Comparison of ENCODE assay signal across 8 cellular contexts in the genomic region with DNA sequence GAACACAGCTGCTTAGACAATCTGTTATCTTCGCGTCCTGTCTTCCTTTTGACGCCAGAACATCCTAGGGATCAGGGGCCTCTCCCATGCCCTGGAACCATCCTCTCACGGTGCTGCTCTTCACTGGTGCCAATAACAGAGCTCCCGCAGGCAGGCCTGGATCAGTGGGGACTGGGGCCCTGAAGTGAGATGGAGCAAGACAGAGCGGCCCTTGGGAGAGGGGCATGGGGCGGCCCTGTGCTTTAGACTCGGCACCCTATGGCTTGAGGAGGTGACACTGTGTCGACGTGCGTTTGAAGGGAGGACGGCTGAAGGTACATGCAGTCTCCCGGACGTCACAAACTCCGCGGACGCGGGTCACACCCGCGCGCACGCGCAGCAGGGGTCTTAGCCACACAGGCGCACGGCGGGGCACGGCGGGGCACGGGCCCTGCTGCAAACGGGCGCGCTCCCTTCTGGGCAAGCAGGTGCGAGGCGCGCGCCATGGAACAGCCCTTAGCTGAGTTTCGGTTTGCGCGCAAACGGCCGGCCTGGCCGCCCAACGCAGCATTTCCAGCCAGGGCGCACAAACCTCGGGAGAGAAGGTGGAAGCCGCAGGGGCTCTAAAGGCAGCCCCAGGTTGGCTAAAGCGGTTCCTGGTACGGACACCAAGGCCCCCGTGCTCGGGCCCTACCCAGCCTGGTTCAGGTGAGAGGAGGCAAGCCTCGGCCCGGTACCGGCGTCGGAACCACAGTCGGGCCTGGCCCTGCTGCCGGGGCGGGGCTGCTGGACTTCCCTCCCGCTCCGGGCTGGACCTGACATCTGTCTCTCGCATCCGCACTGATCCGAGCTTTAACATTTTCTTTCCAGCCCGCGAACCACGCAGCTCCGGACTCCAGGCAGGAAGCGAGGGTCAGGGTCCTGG. TPM values are rescaled to one million over a fixed set of nuclear protein-coding genes. Genes with fewer than 3 reads are reported as not detected.
DNase-seq lines count a peak whose midpoint lies in the region; ATAC-seq and TF ChIP-seq lines count a peak whose summit lies in the region.

No MANE protein-coding gene starts in this region.

- peak overlapping the region; percentile 42 to 82 (median 66) for H3K4me3 Mint-ChIP-seq in CD4-positive, alpha-beta memory T cell

- peaks cover 32 to 38% of the 10 kb centered on the region in 2 donors for H3K27me3 Mint-ChIP-seq in CD4-positive, alpha-beta memory T cell

- no peak overlapping the region for H3K27ac Mint-ChIP-seq in CD4-positive, alpha-beta memory T cell

- no peaks in the 10 kb centered on the region for H3K4me1 ChIP-seq in CD4-positive, alpha-beta memory T cell (ENCODE audit: insufficient read depth, low read length)
- H3K4me1 ChIP-seq in HUES64 (ENCODE audit: insufficient read depth, low read length) (peaks cover 4% of the 10 kb centered on the region; the same call in 1 of the 2 replicates), liver (ENCODE audit: control insufficient read depth in 4 of 4, insufficient read depth in 4 of 4, low read length in 3 of 4) (peaks cover 11 to 21% (median 15%) of the 10 kb centered on the region in 4 donors)

- no peak overlapping the region for H3K4me3 ChIP-seq in CD4-positive, alpha-beta memory T cell (ENCODE audit: low read length in 2 of 2)
- H3K4me3 ChIP-seq in HUES64 (ENCODE audit: low read length) (peak overlapping the region; percentile 46), liver (ENCODE audit: low read depth in 1 of 3, low read length in 3 of 3) (peak overlapping the region in 2 of 3 donors; percentile 38 to 40)

- H3K9ac ChIP-seq in HUES64 (ENCODE audit: low read depth, low read length), result no peak overlapping the region
- no peak overlapping the region for H3K9ac ChIP-seq in liver (ENCODE audit: low read depth in 1 of 2, low read length in 2 of 2)

- CTCF ChIA-PET in CD4-positive, alpha-beta memory T cell (lab: Charles Lee; ENCODE audit: partially characterized antibody), result no interaction called here

- ATAC-seq in HG03439 (IDR thresholded peaks at IDR 0.05; ENCODE audit: unreplicated experiment) (no peak), HG03521 (IDR thresholded peaks at IDR 0.05; ENCODE audit: unreplicated experiment) (no peak)

- no peaks in the 10 kb centered on the region for H3K36me3 Mint-ChIP-seq in CD4-positive, alpha-beta memory T cell

- intact Hi-C loops in CD4-positive, alpha-beta memory T cell (cut with micrococcal nuclease), result no loop called here

- no peaks in the 10 kb centered on the region for H3K36me3 ChIP-seq in CD4-positive, alpha-beta memory T cell (ENCODE audit: insufficient read depth, low read length)
- H3K36me3 ChIP-seq in HUES64 (ENCODE audit: insufficient read depth, low read length) (no peaks in the 10 kb centered on the region), liver (ENCODE audit: control insufficient read depth in 4 of 4, insufficient read depth in 3 of 4, low read depth in 1 of 4, low read length in 3 of 4) (no peaks in the 10 kb centered on the region)

- no peaks in the 10 kb centered on the region for H3K27me3 ChIP-seq in CD4-positive, alpha-beta memory T cell (ENCODE audit: insufficient read depth, low read length)
- H3K27me3 ChIP-seq in HUES64 (ENCODE audit: insufficient read depth, low read length) (peaks cover 85% of the 10 kb centered on the region), liver (ENCODE audit: control insufficient read depth in 4 of 4, insufficient read depth in 4 of 4, low read length in 3 of 4) (peaks cover 2 to 19% (median 8%) of the 10 kb centered on the region in 4 donors)

- TF ChIP-seq CTCF in liver (IDR thresholded peaks at IDR 0.05; ENCODE audit: low read depth, low read length, missing input control), result no peak

- 2% methylated on average over 68 of the region's 68 CpGs for WGBS in HUES64
- 2% methylated on average over 68 of the region's 68 CpGs for WGBS in liver

- no peak for DNase-seq in CD4-positive, alpha-beta memory T cell
- DNase-seq in amniotic epithelial cell (ENCODE audit: low read depth) (peak; percentile 10), C1 segment of cervical spinal cord (lab: John Stamatoyannopoulos, UW) (no peak), globus pallidus (ENCODE audit: low spot score) (no peak)

- no peak for TF ChIP-seq RAD21 in liver (IDR thresholded peaks at IDR 0.05)

- POLR2A ChIA-PET in CD4-positive, alpha-beta memory T cell (lab: Charles Lee; ENCODE audit: partially characterized antibody), result no interaction called here

- H3K9me3 ChIP-seq in CD4-positive, alpha-beta memory T cell (ENCODE audit: control insufficient read depth in 1 of 2, low read length in 2 of 2), result no peaks in the 10 kb centered on the region
- H3K9me3 ChIP-seq in HUES64 (ENCODE audit: insufficient read depth, low read depth, low read length) (no peaks in the 10 kb centered on the region), liver (ENCODE audit: control insufficient read depth in 4 of 4, low read length in 3 of 4) (no peaks in the 10 kb centered on the region)

- H3K27ac ChIP-seq in CD4-positive, alpha-beta memory T cell (ENCODE audit: low read depth, low read length), result no peak overlapping the region
- no peak overlapping the region for H3K27ac ChIP-seq in HUES64 (ENCODE audit: low read depth, low read length)
- no peak overlapping the region for H3K27ac ChIP-seq in liver (ENCODE audit: low read depth in 1 of 2, low read length in 2 of 2)

- H3K4me1 Mint-ChIP-seq in CD4-positive, alpha-beta memory T cell, result peaks cover 5 to 12% (median 9%) of the 10 kb centered on the region in 4 donors

- no peaks in the 10 kb centered on the region for H3K9me3 Mint-ChIP-seq in CD4-positive, alpha-beta memory T cell

TF ChIP-seq in liver, 16 proteins besides CTCF, POLR2A, EP300 and RAD21:
- TF ChIP-seq, protein P1, sequence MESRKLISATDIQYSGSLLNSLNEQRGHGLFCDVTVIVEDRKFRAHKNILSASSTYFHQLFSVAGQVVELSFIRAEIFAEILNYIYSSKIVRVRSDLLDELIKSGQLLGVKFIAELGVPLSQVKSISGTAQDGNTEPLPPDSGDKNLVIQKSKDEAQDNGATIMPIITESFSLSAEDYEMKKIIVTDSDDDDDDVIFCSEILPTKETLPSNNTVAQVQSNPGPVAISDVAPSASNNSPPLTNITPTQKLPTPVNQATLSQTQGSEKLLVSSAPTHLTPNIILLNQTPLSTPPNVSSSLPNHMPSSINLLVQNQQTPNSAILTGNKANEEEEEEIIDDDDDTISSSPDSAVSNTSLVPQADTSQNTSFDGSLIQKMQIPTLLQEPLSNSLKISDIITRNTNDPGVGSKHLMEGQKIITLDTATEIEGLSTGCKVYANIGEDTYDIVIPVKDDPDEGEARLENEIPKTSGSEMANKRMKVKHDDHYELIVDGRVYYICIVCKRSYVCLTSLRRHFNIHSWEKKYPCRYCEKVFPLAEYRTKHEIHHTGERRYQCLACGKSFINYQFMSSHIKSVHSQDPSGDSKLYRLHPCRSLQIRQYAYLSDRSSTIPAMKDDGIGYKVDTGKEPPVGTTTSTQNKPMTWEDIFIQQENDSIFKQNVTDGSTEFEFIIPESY (IDR thresholded peaks at IDR 0.05), result no peak
- no peak for TF ChIP-seq EGR1 (IDR thresholded peaks at IDR 0.05; ENCODE audit: low read depth in 2 of 2)
- TF ChIP-seq HNF4A (conservative IDR thresholded peaks at IDR 0.05), result no peak
- TF ChIP-seq FOXA2 (IDR thresholded peaks at IDR 0.05), result no peak
- no peak for TF ChIP-seq FOXA1 (IDR thresholded peaks at IDR 0.05)
- TF ChIP-seq, protein P2, sequence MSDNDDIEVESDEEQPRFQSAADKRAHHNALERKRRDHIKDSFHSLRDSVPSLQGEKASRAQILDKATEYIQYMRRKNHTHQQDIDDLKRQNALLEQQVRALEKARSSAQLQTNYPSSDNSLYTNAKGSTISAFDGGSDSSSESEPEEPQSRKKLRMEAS (IDR thresholded peaks at IDR 0.05), result no peak
- TF ChIP-seq TAF1 (conservative IDR thresholded peaks at IDR 0.05), result no peak
- TF ChIP-seq, protein P3, sequence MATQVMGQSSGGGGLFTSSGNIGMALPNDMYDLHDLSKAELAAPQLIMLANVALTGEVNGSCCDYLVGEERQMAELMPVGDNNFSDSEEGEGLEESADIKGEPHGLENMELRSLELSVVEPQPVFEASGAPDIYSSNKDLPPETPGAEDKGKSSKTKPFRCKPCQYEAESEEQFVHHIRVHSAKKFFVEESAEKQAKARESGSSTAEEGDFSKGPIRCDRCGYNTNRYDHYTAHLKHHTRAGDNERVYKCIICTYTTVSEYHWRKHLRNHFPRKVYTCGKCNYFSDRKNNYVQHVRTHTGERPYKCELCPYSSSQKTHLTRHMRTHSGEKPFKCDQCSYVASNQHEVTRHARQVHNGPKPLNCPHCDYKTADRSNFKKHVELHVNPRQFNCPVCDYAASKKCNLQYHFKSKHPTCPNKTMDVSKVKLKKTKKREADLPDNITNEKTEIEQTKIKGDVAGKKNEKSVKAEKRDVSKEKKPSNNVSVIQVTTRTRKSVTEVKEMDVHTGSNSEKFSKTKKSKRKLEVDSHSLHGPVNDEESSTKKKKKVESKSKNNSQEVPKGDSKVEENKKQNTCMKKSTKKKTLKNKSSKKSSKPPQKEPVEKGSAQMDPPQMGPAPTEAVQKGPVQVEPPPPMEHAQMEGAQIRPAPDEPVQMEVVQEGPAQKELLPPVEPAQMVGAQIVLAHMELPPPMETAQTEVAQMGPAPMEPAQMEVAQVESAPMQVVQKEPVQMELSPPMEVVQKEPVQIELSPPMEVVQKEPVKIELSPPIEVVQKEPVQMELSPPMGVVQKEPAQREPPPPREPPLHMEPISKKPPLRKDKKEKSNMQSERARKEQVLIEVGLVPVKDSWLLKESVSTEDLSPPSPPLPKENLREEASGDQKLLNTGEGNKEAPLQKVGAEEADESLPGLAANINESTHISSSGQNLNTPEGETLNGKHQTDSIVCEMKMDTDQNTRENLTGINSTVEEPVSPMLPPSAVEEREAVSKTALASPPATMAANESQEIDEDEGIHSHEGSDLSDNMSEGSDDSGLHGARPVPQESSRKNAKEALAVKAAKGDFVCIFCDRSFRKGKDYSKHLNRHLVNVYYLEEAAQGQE (IDR thresholded peaks at IDR 0.05), result no peak
- no peak for TF ChIP-seq GABPA (IDR thresholded peaks at IDR 0.05 in 1 of 2, conservative IDR thresholded peaks at IDR 0.05 in 1 of 2)

RNA-seq across cellular contexts. Expression of a gene that starts 16.5 kb away (rescaled TPM):
- total RNA-seq in CD4-positive, alpha-beta memory T cell, result not detected
- polyA plus RNA-seq in CD4-positive, alpha-beta memory T cell, result under 1 TPM in 1 of 2 donors, not detected in 1; 0.84 TPM
- polyA plus RNA-seq in HUES64 (2013, experiment 1 of 2), result not detected
- not detected for polyA plus RNA-seq in HUES64 (2013, experiment 2 of 2)
- total RNA-seq in liver, result under 1 TPM; 0.08 to 0.14 TPM
- polyA plus RNA-seq in liver, result not detected

Comparison
In these comparisons a context has a peak if more than half of its experiments do, and no peak if none do; other contexts are left out.
1. H3K4me3 ChIP-seq: peak in HUES64 (single experiment) and liver (2 of 3); none in CD4-positive, alpha-beta memory T cell (0 of 2).